ENCODE assay signal across 8 cellular contexts in the genomic region with DNA sequence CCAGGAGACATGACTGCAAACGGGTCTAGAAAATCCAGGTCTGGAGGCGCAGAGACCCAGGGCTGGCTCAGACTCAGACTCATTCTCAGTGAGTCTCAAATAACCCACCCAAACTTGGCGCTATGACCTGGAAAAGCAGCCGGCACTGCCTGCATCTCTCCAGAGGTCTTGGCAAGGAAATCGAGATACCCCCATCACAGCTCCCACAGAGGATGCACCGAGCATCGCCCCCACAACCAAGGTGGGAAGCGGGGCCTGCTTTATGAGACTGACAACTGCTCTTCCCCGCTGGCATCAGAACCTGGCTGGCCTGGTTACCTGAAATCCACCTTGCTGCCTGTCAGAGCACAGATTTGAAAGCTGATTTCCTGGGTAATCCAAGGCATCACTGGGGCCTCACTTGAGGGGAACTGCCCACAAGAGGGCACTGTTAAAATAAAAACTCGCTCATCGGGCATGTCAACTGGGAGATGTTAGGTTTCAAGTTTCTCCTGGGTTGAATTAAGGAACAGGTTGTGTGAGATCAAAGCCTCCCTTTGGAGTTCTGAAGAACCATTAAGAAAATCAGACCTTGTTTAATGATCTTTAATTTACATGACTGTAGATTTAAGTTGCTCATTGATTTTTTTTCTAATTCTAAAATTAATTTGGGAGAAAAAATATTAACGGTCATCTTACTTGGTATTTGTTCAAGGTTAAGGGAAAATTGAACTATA. TPM values are rescaled to one million over a fixed set of nuclear protein-coding genes. Genes with fewer than 3 reads are reported as not detected.
DNase-seq lines count a peak whose midpoint lies in the region; ATAC-seq, FAIRE-seq and TF ChIP-seq lines count a peak whose summit lies in the region.

No MANE protein-coding gene starts in this region.

- H3K79me2 ChIP-seq in GM12878 (ENCODE audit: control insufficient read depth, insufficient read depth, low read length): no peaks in the 10 kb centered on the region

- no peak overlapping the region for H3K27ac Mint-ChIP-seq in type B pancreatic cell

- H3K27me3 Mint-ChIP-seq in type B pancreatic cell: no peaks in the 10 kb centered on the region

- RAD21 ChIA-PET in GM12878 (lab: Charles Lee; ENCODE audit: unreplicated experiment): interaction anchor here (0.5 to 2.6 kb wide), 4 partner anchors 9 to 242 kb away, joined by 3 to 6 read pairs (median 4); no protein-coding TSS in a partner anchor

- H4K20me1 ChIP-seq in GM12878 (ENCODE audit: control insufficient read depth, insufficient read depth): no peaks in the 10 kb centered on the region

- peaks cover 15% of the 10 kb centered on the region for H3K4me1 Mint-ChIP-seq in type B pancreatic cell (ENCODE audit: unreplicated experiment)

- H3K36me3 Mint-ChIP-seq in type B pancreatic cell: peaks cover 14% of the 10 kb centered on the region

- no peak overlapping the region for H3K4me2 ChIP-seq in GM12878 (ENCODE audit: control insufficient read depth, insufficient read depth)

- WGBS in GM12878 (ENCODE audit: insufficient coverage, insufficient replicate concordance, low lambda C conversion rate, missing lambda C conversion rate): 63% methylated on average over 12 of the region's 12 CpGs

- SMC1A ChIA-PET in GM12878 (lab: Charles Lee; ENCODE audit: uncharacterized antibody, unreplicated experiment): interaction anchor here (2.2 kb wide), 1 partner anchor 243 kb away, joined by 10 read pairs; no protein-coding TSS in a partner anchor

- TF ChIP-seq CTCF in GM12878 (IDR thresholded peaks at IDR 0.05 in 2 of 3, conservative IDR thresholded peaks at IDR 0.05 in 1 of 3; ENCODE audit: control insufficient read depth in 2 of 3, extremely low read depth in 1 of 3, insufficient read depth in 1 of 3, low read depth in 3 of 3, low read length in 3 of 3) (peak; percentile 41 to 53 (median 48); a peak in 5 of 6 replicates), type B pancreatic cell (conservative IDR thresholded peaks at IDR 0.05) (peak; percentile 76)

- H3K9me3 Mint-ChIP-seq in type B pancreatic cell: peaks cover 5% of the 10 kb centered on the region

- TF ChIP-seq EP300 in GM12878 (IDR thresholded peaks at IDR 0.05; ENCODE audit: borderline replicate concordance in 1 of 2, control insufficient read depth in 1 of 2, low read depth in 2 of 2, low read length in 2 of 2): no peak

- no peak overlapping the region for H2AFZ ChIP-seq in GM12878 (ENCODE audit: control insufficient read depth, low read depth, low read length)

- TF ChIP-seq POLR2A in GM12878 (IDR thresholded peaks at IDR 0.05; ENCODE audit: low read depth, low read length): no peak

- intact Hi-C loops in GM12878 (cut with micrococcal nuclease; ENCODE audit: unreplicated experiment): loop anchor here (1.0 kb wide), 1 partner anchor 243 kb away; no protein-coding TSS in a partner anchor

- no peak overlapping the region for H3K9ac ChIP-seq in GM12878 (ENCODE audit: control insufficient read depth, insufficient read depth, low read length)

- no peak overlapping the region for H3K27ac ChIP-seq in GM12878 (ENCODE audit: control insufficient read depth, insufficient read depth)

- DNase-seq in DMS53 (lab: John Stamatoyannopoulos, UW): peak; percentile 81
- DNase-seq in HCEC 1CT: peak; percentile 37
- peak; percentile 70 to 90 for DNase-seq in NCI-H524 (lab: John Stamatoyannopoulos, UW)
- DNase-seq in GM12878 (ENCODE audit: low read depth, low spot score): no peak
- DNase-seq in islet precursor cell: peak; percentile 71
- DNase-seq in type B pancreatic cell (ENCODE audit: extremely low spot score, unreplicated experiment): no peak
- no peak for DNase-seq in DMS79 treated with DMSO at 0.1 percent for 48 hours (lab: John Stamatoyannopoulos, UW)

- no peak overlapping the region for H3K4me3 Mint-ChIP-seq in type B pancreatic cell

- no TSS peak for BruUV-seq in GM12878 (replicated peaks; lab: Mats Ljungman, UMichigan)

- H3K4me1 ChIP-seq in GM12878 (ENCODE audit: control insufficient read depth, insufficient read depth, low read length): no peaks in the 10 kb centered on the region

- peak; percentile 85 for ATAC-seq in GM12878
- ATAC-seq in HG03196 (IDR thresholded peaks at IDR 0.05; ENCODE audit: unreplicated experiment): no peak

- no peaks in the 10 kb centered on the region for H3K27me3 ChIP-seq in GM12878 (replicated peaks in 1 of 2; ENCODE audit: control insufficient read depth in 2 of 2, insufficient read depth in 2 of 2, low read length in 1 of 2)

- in situ Hi-C loops in GM12878 (cut with MboI): loop anchor here (5.0 kb wide), 1 partner anchor 244 kb away; no protein-coding TSS in a partner anchor

- FAIRE-seq in GM12878 (lab: Jason Lieb, UNC): no peak

- peak; percentile 40 for TF ChIP-seq RAD21 in GM12878 (IDR thresholded peaks at IDR 0.05; ENCODE audit: insufficient read depth, low read depth, low read length)

- CTCF ChIA-PET in GM12878 (lab: Yijun Ruan, JAX): interaction anchor here (0.9 to 1.8 kb wide), 6 partner anchors 10 to 303 kb away, joined by 3 to 9 read pairs (median 4); no protein-coding TSS in a partner anchor

- no peak overlapping the region for H3K4me3 ChIP-seq in GM12878

- H3K9me3 ChIP-seq in GM12878 (replicated peaks; ENCODE audit: control insufficient read depth, insufficient read depth, low read length): no peaks in the 10 kb centered on the region

- no peaks in the 10 kb centered on the region for H3K36me3 ChIP-seq in GM12878 (ENCODE audit: control insufficient read depth in 2 of 2, insufficient read depth in 2 of 2, low read length in 1 of 2)

- POLR2A ChIA-PET in GM12878 (lab: Charles Lee): no interaction called here

TF ChIP-seq in GM12878, 131 proteins besides CTCF, POLR2A, EP300 and RAD21:
- TF ChIP-seq HDAC6 (IDR thresholded peaks at IDR 0.05; ENCODE audit: unreplicated experiment): no peak
- peak; percentile 52; the same call in 1 of the 2 replicates for TF ChIP-seq SMC3 (IDR thresholded peaks at IDR 0.05; ENCODE audit: borderline replicate concordance, low read length)
- TF ChIP-seq ZNF24 (IDR thresholded peaks at IDR 0.05): no peak
- no peak for TF ChIP-seq DPF2 (IDR thresholded peaks at IDR 0.05)
- no peak for TF ChIP-seq ASH2L (IDR thresholded peaks at IDR 0.05; ENCODE audit: borderline replicate concordance, low read depth)
- TF ChIP-seq MEF2B (IDR thresholded peaks at IDR 0.05; ENCODE audit: partially characterized antibody, poor library complexity, severe bottlenecking): no peak

RNA-seq across cellular contexts. Expression of a gene that starts 55.0 kb away (rescaled TPM):
- total RNA-seq in GM12878 (2013; cell fraction: nucleolus; rRNA removed): 14.3 and 15.2 TPM in 2 replicates
- total RNA-seq in GM12878 (2014; rRNA removed) (3.4 and 3.9 TPM in 2 replicates), GM12878 (2014; rRNA removed; fragmentation: Illumina TruSeq; extraction: Trizol) (3.5 and 3.7 TPM in 2 replicates), GM12878 (2021) (3.0 and 3.5 TPM in 2 replicates), type B pancreatic cell (ENCODE audit: low replicate concordance) (10.3 and 10.4 TPM in 2 replicates)
- polyA plus RNA-seq in GM12878 (2011; ENCODE audit: low read depth): 1.2 TPM
- polyA plus RNA-seq in GM12878 (2011; rRNA removed) (5.2 and 6.6 TPM in 2 replicates), GM12878 (2014; fragmentation: Illumina TruSeq; extraction: Trizol) (2.7 and 3.3 TPM in 2 replicates), GM12878 (2014; fragmentation: Nextera tagmentation; extraction: Ambion mirVana) (under 1 TPM; 0.21 to 0.64 TPM), GM12878 (2014; rRNA removed) (2.7 TPM in 2 replicates), GM12878 (2016; fragmentation: Nextera tagmentation; extraction: Ambion mirVana) (1 to 10 TPM; 2.3 to 2.6 TPM)
- polyA plus RNA-seq in GM12878 (2011; cell fraction: cytosol; rRNA removed): 3.7 and 5.7 TPM in 2 replicates
- polyA plus RNA-seq in GM12878 (2011; cell fraction: nucleus; rRNA removed): 5.4 and 6.3 TPM in 2 replicates
- polyA plus RNA-seq in GM12878 (2012): 1.2 and 1.5 TPM in 2 replicates
- 8.4 and 8.6 TPM in 2 replicates for polyA minus RNA-seq in GM12878 (2011; rRNA and poly(A)+ RNA removed)
- 2.1 and 3.2 TPM in 2 replicates for polyA minus RNA-seq in GM12878 (2011; cell fraction: cytosol; rRNA and poly(A)+ RNA removed)
- polyA minus RNA-seq in GM12878 (2011; cell fraction: nucleus; rRNA and poly(A)+ RNA removed): 8.8 and 13.9 TPM in 2 replicates

Comparison
In these comparisons a context has a peak if more than half of its experiments do, and no peak if none do; other contexts are left out.
1. DNase-seq: peak in DMS53 (single experiment), HCEC 1CT (single experiment), NCI-H524 (2 of 2) and islet precursor cell (single experiment); none in GM12878 (single experiment), type B pancreatic cell (single experiment) and DMS79 treated with DMSO at 0.1 percent for 48 hours (single experiment).